8 cellular contexts compared by ENCODE assay signal in genomic region chr11:71580057-71581003, GRCh38. TPM values are rescaled to one million over a fixed set of nuclear protein-coding genes. Genes with fewer than 3 reads are reported as not detected.
A peak's percentile ranks its signal among the peaks of the same experiment; 100 is the strongest.
DNase-seq lines count a peak whose midpoint lies in the region; ATAC-seq, FAIRE-seq and TF ChIP-seq lines count a peak whose summit lies in the region.

No MANE protein-coding gene starts in this region.

- FAIRE-seq in H54 (lab: Jason Lieb, UNC) = no peak

- peaks cover 8% of the 10 kb centered on the region for H3K4me1 Mint-ChIP-seq in CD14-positive monocyte
- peaks cover 8% of the 10 kb centered on the region for H3K4me1 Mint-ChIP-seq in activated naive CD4-positive, alpha-beta T cell treated with anti-CD3 and anti-CD28 coated beads for 36 hours (ENCODE audit: low read depth)
- H3K4me1 Mint-ChIP-seq in progenitor cell of endocrine pancreas (ENCODE audit: low read depth) = peaks cover 4% of the 10 kb centered on the region

- no peaks in the 10 kb centered on the region for H3K36me3 Mint-ChIP-seq in CD14-positive monocyte
- no peaks in the 10 kb centered on the region for H3K36me3 Mint-ChIP-seq in activated naive CD4-positive, alpha-beta T cell treated with anti-CD3 and anti-CD28 coated beads for 36 hours (ENCODE audit: low read depth)
- H3K36me3 Mint-ChIP-seq in progenitor cell of endocrine pancreas (ENCODE audit: insufficient read depth) = no peaks in the 10 kb centered on the region

- intact Hi-C loops in CD14-positive monocyte (cut with micrococcal nuclease) (no loop called here), Right ventricle myocardium superior (cut with DNase I) (no loop called here)
- intact Hi-C loops in activated naive CD4-positive, alpha-beta T cell treated with anti-CD3 and anti-CD28 coated beads for 36 hours (cut with micrococcal nuclease) = no loop called here

- ATAC-seq in Right ventricle myocardium superior (ENCODE audit: poor library complexity) = peak; percentile 95
- ATAC-seq in GM19455 (IDR thresholded peaks at IDR 0.05; ENCODE audit: unreplicated experiment) = no peak
- no peak for ATAC-seq in HG03108 (IDR thresholded peaks at IDR 0.05; ENCODE audit: unreplicated experiment)

- H3K9me3 Mint-ChIP-seq in CD14-positive monocyte (no peaks in the 10 kb centered on the region), progenitor cell of endocrine pancreas (ENCODE audit: low read depth) (no peaks in the 10 kb centered on the region)
- H3K9me3 Mint-ChIP-seq in activated naive CD4-positive, alpha-beta T cell treated with anti-CD3 and anti-CD28 coated beads for 36 hours = no peaks in the 10 kb centered on the region

- H3K27me3 Mint-ChIP-seq in CD14-positive monocyte (ENCODE audit: low read depth in 3 of 3) (peaks cover 5 to 17% (median 5%) of the 10 kb centered on the region in 3 donors), progenitor cell of endocrine pancreas (peaks cover 28% of the 10 kb centered on the region)
- H3K27me3 Mint-ChIP-seq in activated naive CD4-positive, alpha-beta T cell treated with anti-CD3 and anti-CD28 coated beads for 36 hours (ENCODE audit: low read depth) = peaks cover 27% of the 10 kb centered on the region

- CTCF ChIA-PET in activated naive CD4-positive, alpha-beta T cell treated with anti-CD3 and anti-CD28 coated beads for 36 hours (lab: Charles Lee) = interaction anchor here (0.6 to 0.7 kb wide), 3 partner anchors 70 to 497 kb away, joined by 3 to 4 read pairs (median 3); no protein-coding TSS in a partner anchor

- H3K4me3 Mint-ChIP-seq in CD14-positive monocyte (peak overlapping the region in 1 of 2 donors; percentile 39), progenitor cell of endocrine pancreas (ENCODE audit: low read depth) (no peak overlapping the region)
- no peak overlapping the region for H3K4me3 Mint-ChIP-seq in activated naive CD4-positive, alpha-beta T cell treated with anti-CD3 and anti-CD28 coated beads for 36 hours

- TF ChIP-seq POLR2A in H54 (IDR thresholded peaks at IDR 0.05; ENCODE audit: low read depth, low read length) = no peak

- H3K27ac Mint-ChIP-seq in CD14-positive monocyte (no peak overlapping the region), progenitor cell of endocrine pancreas (no peak overlapping the region)
- no peak overlapping the region for H3K27ac Mint-ChIP-seq in activated naive CD4-positive, alpha-beta T cell treated with anti-CD3 and anti-CD28 coated beads for 36 hours

- no peak for DNase-seq in CD14-positive monocyte (ENCODE audit: low spot score)
- peak; percentile 55 for DNase-seq in H54 (ENCODE audit: insufficient read length, low spot score)
- DNase-seq in NCI-H446 treated with DMSO at 0.1 percent for 48 hours (lab: John Stamatoyannopoulos, UW) = peak; percentile 51
- peak; percentile 52 for DNase-seq in activated naive CD4-positive, alpha-beta T cell treated with anti-CD3 and anti-CD28 coated beads for 36 hours
- no peak for DNase-seq in Right ventricle myocardium superior
- DNase-seq in progenitor cell of endocrine pancreas (ENCODE audit: low spot score, unreplicated experiment) = peak; percentile 25

- TF ChIP-seq CTCF in CD14-positive monocyte (IDR thresholded peaks at IDR 0.05) (peak; percentile 86), progenitor cell of endocrine pancreas (IDR thresholded peaks at IDR 0.05; ENCODE audit: unreplicated experiment) (peak; percentile 89)

RNA-seq across cellular contexts. Expression of gene KRTAP5-11, which starts 2.3 kb away (rescaled TPM):
- polyA plus RNA-seq in CD14-positive monocyte = not detected
- not detected for total RNA-seq in activated naive CD4-positive, alpha-beta T cell treated with anti-CD3 and anti-CD28 coated beads for 36 hours
- total RNA-seq in Right ventricle myocardium superior (not detected), progenitor cell of endocrine pancreas (not detected in 2 replicates)

RNA-seq across cellular contexts. Expression of gene KRTAP5-10, which starts 15.0 kb away (rescaled TPM):
- polyA plus RNA-seq in CD14-positive monocyte = not detected
- not detected for total RNA-seq in activated naive CD4-positive, alpha-beta T cell treated with anti-CD3 and anti-CD28 coated beads for 36 hours
- not detected for total RNA-seq in Right ventricle myocardium superior
- total RNA-seq in progenitor cell of endocrine pancreas = 0.41 TPM in 1 of 2 replicates, not detected in the other

RNA-seq across cellular contexts. Expression of gene KRTAP5-9, which starts 32.1 kb away (rescaled TPM):
- polyA plus RNA-seq in CD14-positive monocyte = not detected
- total RNA-seq in activated naive CD4-positive, alpha-beta T cell treated with anti-CD3 and anti-CD28 coated beads for 36 hours = not detected
- total RNA-seq in Right ventricle myocardium superior (not detected), progenitor cell of endocrine pancreas (0.26 and 0.53 TPM in 2 replicates)

RNA-seq across cellular contexts. Expression of gene KRTAP5-8, which starts 42.5 kb away (rescaled TPM):
- polyA plus RNA-seq in CD14-positive monocyte = not detected
- total RNA-seq in activated naive CD4-positive, alpha-beta T cell treated with anti-CD3 and anti-CD28 coated beads for 36 hours = not detected
- not detected for total RNA-seq in Right ventricle myocardium superior
- total RNA-seq in progenitor cell of endocrine pancreas = 0.24 TPM in 1 of 2 replicates, not detected in the other

RNA-seq across cellular contexts. Expression of gene KRTAP5-7, which starts 53.3 kb away (rescaled TPM):
- polyA plus RNA-seq in CD14-positive monocyte = not detected
- total RNA-seq in activated naive CD4-positive, alpha-beta T cell treated with anti-CD3 and anti-CD28 coated beads for 36 hours = not detected
- not detected for total RNA-seq in Right ventricle myocardium superior
- total RNA-seq in progenitor cell of endocrine pancreas = 0.29 and 0.41 TPM in 2 replicates

Comparison
In these comparisons a context has a peak if more than half of its experiments do, and no peak if none do; other contexts are left out.
1. DNase-seq: peak in H54 (single experiment), NCI-H446 treated with DMSO at 0.1 percent for 48 hours (single experiment), activated naive CD4-positive, alpha-beta T cell treated with anti-CD3 and anti-CD28 coated beads for 36 hours (single experiment) and progenitor cell of endocrine pancreas (single experiment); none in CD14-positive monocyte (single experiment) and Right ventricle myocardium superior (single experiment).